Comparison of ENCODE assay signal across 1 cellular context in the genomic region with DNA sequence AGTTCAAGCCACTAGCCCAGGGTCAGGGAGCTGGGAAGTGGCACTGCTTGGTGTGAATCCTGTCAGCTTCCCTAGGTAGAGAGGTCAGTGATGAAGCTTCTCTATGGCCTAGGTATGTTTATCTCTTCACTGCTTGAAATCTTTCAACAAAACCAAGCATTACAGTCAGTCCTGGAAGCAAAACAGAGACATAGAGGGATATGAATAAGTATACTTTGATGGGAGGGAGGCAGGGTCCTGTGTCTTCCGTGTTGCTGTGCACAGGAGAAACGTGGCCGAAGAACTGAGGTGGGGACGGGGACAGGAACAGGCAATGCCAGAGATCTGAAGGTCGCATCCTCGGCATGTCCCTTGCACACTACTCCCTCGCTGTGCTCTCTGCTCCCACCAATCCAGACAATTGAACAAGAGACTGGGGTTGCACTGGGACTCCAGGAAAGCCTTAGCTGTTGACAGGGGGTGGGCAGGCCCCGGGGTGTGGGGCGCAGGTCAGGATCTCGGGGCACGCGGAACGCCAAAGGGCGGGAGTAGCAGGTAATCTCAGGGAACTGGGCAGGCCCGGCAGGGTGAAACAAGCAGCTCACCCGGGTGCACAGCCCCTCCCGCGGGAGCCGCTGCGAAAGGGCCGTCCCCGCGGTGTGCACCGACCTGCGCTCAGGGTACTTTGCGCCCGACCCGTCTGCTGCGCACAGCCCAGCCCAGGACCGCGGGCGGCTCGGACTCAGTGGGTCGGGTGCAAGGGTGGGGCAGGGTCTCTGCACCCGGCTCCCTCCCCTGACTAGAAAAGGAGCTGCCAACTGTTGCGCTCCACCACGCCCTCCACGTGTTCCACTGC.
TF ChIP-seq lines count a peak whose summit lies in the region.

A gene (plus strand): TSS at position 810 of the 835 bp plus-strand sequence. CDS start 71 bp downstream, outside the sequence.

TF ChIP-seq in SK-N-SH, 30 proteins besides CTCF, POLR2A, EP300 and RAD21 (continued from another document):
- TF ChIP-seq, protein P1, sequence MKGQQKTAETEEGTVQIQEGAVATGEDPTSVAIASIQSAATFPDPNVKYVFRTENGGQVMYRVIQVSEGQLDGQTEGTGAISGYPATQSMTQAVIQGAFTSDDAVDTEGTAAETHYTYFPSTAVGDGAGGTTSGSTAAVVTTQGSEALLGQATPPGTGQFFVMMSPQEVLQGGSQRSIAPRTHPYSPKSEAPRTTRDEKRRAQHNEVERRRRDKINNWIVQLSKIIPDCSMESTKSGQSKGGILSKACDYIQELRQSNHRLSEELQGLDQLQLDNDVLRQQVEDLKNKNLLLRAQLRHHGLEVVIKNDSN (IDR thresholded peaks at IDR 0.05; ENCODE audit: borderline replicate concordance, low read depth), result no peak
